ENCODE assay signal across 20 cellular contexts in the genomic region with DNA sequence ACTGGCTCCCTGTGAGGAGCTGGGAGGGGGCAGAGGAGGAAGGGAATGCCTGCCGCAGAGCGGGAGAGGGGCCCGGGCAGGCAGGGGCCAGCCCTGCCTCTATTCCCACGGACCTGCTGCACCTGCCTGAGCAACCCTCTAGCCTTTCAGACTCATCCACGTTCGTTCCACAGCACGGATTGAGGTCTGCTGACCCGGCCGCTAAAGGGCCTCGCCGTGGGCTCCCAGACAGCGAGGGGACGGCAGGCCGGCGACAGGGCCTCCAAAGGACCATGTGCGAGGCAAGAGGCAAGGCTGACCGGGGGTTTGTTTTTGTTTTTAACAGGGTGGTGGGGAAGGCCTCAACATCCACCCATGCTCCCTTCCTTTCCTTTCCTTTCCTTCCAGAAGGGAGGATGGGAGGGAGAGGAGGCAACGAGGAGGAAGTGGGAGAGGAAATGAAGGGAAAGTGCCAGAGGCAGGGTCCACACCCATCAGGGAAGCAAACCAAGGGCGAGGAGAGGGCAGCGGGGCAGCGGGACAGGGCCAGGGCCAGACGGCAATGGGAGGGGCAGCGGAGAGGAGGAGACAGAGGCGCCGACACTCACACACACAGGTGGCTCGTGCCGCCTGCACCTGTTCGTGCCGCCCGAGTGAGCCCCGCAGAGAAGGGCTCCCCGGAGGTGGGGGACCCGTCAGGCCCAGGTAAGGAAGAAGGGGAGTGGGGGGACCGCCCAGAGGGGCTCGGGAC. TPM values are rescaled to one million over a fixed set of nuclear protein-coding genes. Genes with fewer than 3 reads are reported as not detected.
A peak's percentile ranks its signal among the peaks of the same experiment; 100 is the strongest.
DNase-seq lines count a peak whose midpoint lies in the region; ATAC-seq, FAIRE-seq and TF ChIP-seq lines count a peak whose summit lies in the region.
"Had no signal": no experiment of that assay in that cellular context is flagged by ENCODE, and none has a peak within 500 bp of the region (broad histone marks: within the 10 kb centered on the region; RNA-seq: fewer than 3 reads in every experiment).

No MANE protein-coding gene starts in this region.

- ATAC-seq in GM18907 (IDR thresholded peaks at IDR 0.05; ENCODE audit: unreplicated experiment) = no peak

- peak overlapping the region; percentile 47 for H3K27ac ChIP-seq in OCI-LY7 (ENCODE audit: low read depth, low read length, poor library complexity, severe bottlenecking)
- H3K27ac ChIP-seq: thoracic aorta had no signal

- no peaks in the 10 kb centered on the region for H4K20me1 ChIP-seq in OCI-LY7 (ENCODE audit: insufficient read depth, low read length)

- H3K27me3 Mint-ChIP-seq in glutamatergic neuron (ENCODE audit: unreplicated experiment) = peaks cover 4% of the 10 kb centered on the region
- H3K27me3 Mint-ChIP-seq: activated naive CD4-positive, alpha-beta T cell treated with anti-CD3 and anti-CD28 coated beads, Interleukin-2, amount 10 ng/mL, durations not matched to agents 7 days and 5 days; CD4-positive, alpha-beta T cell had no signal

- no peak for TF ChIP-seq CTCF in OCI-LY7 (conservative IDR thresholded peaks at IDR 0.05; ENCODE audit: low read length)
- no peak for TF ChIP-seq CTCF in glutamatergic neuron (IDR thresholded peaks at IDR 0.05; ENCODE audit: partially characterized antibody, unreplicated experiment)
- no peak for TF ChIP-seq CTCF in D721Med (IDR thresholded peaks at IDR 0.05; ENCODE audit: insufficient read depth, missing control alignments)

- H3K9me3 ChIP-seq in OCI-LY7 (ENCODE audit: low read length) = no peaks in the 10 kb centered on the region
- H3K9me3 ChIP-seq: A549, thoracic aorta had no signal

- no peaks in the 10 kb centered on the region for H3K79me2 ChIP-seq in OCI-LY7 (ENCODE audit: insufficient read depth, low read depth, low read length)

- POLR2A ChIA-PET in OCI-LY7 (lab: Charles Lee) = no interaction called here

- H3K4me3 ChIP-seq in OCI-LY7 (ENCODE audit: low read depth, low read length, poor library complexity, severe bottlenecking) = peak overlapping the region; percentile 11
- H3K4me3 ChIP-seq: A549, thoracic aorta had no signal

- peaks cover 4% of the 10 kb centered on the region; the same call in 1 of the 2 replicates for H3K36me3 ChIP-seq in OCI-LY7 (ENCODE audit: insufficient read depth, low read length)
- H3K36me3 ChIP-seq: thoracic aorta had no signal

- peaks cover 4% of the 10 kb centered on the region for H3K9me3 Mint-ChIP-seq in glutamatergic neuron (ENCODE audit: unreplicated experiment)
- H3K9me3 Mint-ChIP-seq: activated naive CD4-positive, alpha-beta T cell treated with anti-CD3 and anti-CD28 coated beads, Interleukin-2, amount 10 ng/mL, durations not matched to agents 7 days and 5 days; CD4-positive, alpha-beta T cell; neural crest cell had no signal

- H3K4me3 Mint-ChIP-seq in glutamatergic neuron (ENCODE audit: unreplicated experiment) = no peak overlapping the region
- H3K4me3 Mint-ChIP-seq: activated naive CD4-positive, alpha-beta T cell treated with anti-CD3 and anti-CD28 coated beads, Interleukin-2, amount 10 ng/mL, durations not matched to agents 7 days and 5 days; CD4-positive, alpha-beta T cell; neural crest cell had no signal

- BruUV-seq in OCI-LY7 (replicated peaks; lab: Mats Ljungman, UMichigan) = no TSS peak

- DNase-seq in NCI-H187 (lab: John Stamatoyannopoulos, UW) (peak; percentile 33 to 41), NCI-H187 treated with DMSO at 0.1 percent for 48 hours (lab: John Stamatoyannopoulos, UW) (no peak), OCI-LY7 (ENCODE audit: low spot score) (peak; percentile 69), glutamatergic neuron (peak; percentile 18), D721Med (ENCODE audit: insufficient read length, low spot score) (no peak), NOMO-1 treated with dmso at 0.1 percent for 144 hours (lab: John Stamatoyannopoulos, UW; ENCODE audit: unreplicated experiment) (no peak), activated T-cell treated with anti-CD3 and anti-CD28 coated beads for 4 hours (no peak)
- DNase-seq: activated naive CD4-positive, alpha-beta T cell treated with anti-CD3 and anti-CD28 coated beads, Interleukin-2, amount 10 ng/mL, durations not matched to agents 7 days and 5 days; CD4-positive, alpha-beta T cell; EL; HCEC 1CT; NCI-H2227 treated with DMSO at 0.1 percent for 48 hours; NK-92 treated with Interleukin-12 subunit alpha and Interleukin-12 subunit beta, amount 100 ng/mL, for 24 hours; SW 1271 had no signal

- H2AFZ ChIP-seq in OCI-LY7 (ENCODE audit: low read length) = no peak overlapping the region

- H3K4me2 ChIP-seq in OCI-LY7 (ENCODE audit: low read length) = peak overlapping the region; percentile 53
- H3K4me2 ChIP-seq: A549 had no signal

- H3K27ac Mint-ChIP-seq in glutamatergic neuron (ENCODE audit: unreplicated experiment) = no peak overlapping the region
- H3K27ac Mint-ChIP-seq: activated naive CD4-positive, alpha-beta T cell treated with anti-CD3 and anti-CD28 coated beads, Interleukin-2, amount 10 ng/mL, durations not matched to agents 7 days and 5 days; CD4-positive, alpha-beta T cell had no signal

- peaks cover 61% of the 10 kb centered on the region for H3K4me1 ChIP-seq in OCI-LY7 (ENCODE audit: insufficient read depth, low read length, poor library complexity, severe bottlenecking)

- intact Hi-C loops in OCI-LY7 (cut with micrococcal nuclease; ENCODE audit: unreplicated experiment) = no loop called here

- H3K4me1 Mint-ChIP-seq in glutamatergic neuron (ENCODE audit: low read depth, unreplicated experiment) = peaks cover 5% of the 10 kb centered on the region
- H3K4me1 Mint-ChIP-seq: neural crest cell had no signal

- CTCF ChIA-PET in OCI-LY7 (lab: Charles Lee; ENCODE audit: unreplicated experiment) = interaction anchor here (1.2 kb wide), 1 partner anchor 9 kb away, joined by 3 read pairs; no protein-coding TSS in a partner anchor

- H3K36me3 Mint-ChIP-seq in glutamatergic neuron (ENCODE audit: unreplicated experiment) = peaks cover 3% of the 10 kb centered on the region
- H3K36me3 Mint-ChIP-seq: activated naive CD4-positive, alpha-beta T cell treated with anti-CD3 and anti-CD28 coated beads, Interleukin-2, amount 10 ng/mL, durations not matched to agents 7 days and 5 days had no signal

- no peak for FAIRE-seq in D721Med (lab: Jason Lieb, UNC)
- FAIRE-seq: A549, astrocyte, endometrium had no signal

- H3K9me2 ChIP-seq in OCI-LY7 (ENCODE audit: insufficient read depth, low read length) = no peaks in the 10 kb centered on the region

RNA-seq across cellular contexts. Expression of a gene that starts 7.5 kb away (rescaled TPM):
- 27.2 and 33.9 TPM in 2 replicates for total RNA-seq in OCI-LY7 (2014; rRNA removed; shearing (Covaris generic))
- total RNA-seq in OCI-LY7 (2022) (34.9 and 38.6 TPM in 2 replicates), glutamatergic neuron (ENCODE audit: unreplicated experiment) (67.1 TPM)

RNA-seq across cellular contexts. Expression of a gene that starts 21.1 kb away (rescaled TPM):
- 45.3 and 62.9 TPM in 2 replicates for total RNA-seq in OCI-LY7 (2014; rRNA removed; shearing (Covaris generic))
- total RNA-seq in OCI-LY7 (2022) = 31.6 and 34.9 TPM in 2 replicates
- 30.6 TPM for total RNA-seq in glutamatergic neuron (ENCODE audit: unreplicated experiment)

Comparison
In these comparisons a context has a peak if more than half of its experiments do, and no peak if none do; other contexts are left out.
1. DNase-seq: peak in NCI-H187 (2 of 2), OCI-LY7 (single experiment) and glutamatergic neuron (single experiment); none in NCI-H187 treated with DMSO at 0.1 percent for 48 hours (single experiment), D721Med (single experiment), NOMO-1 treated with dmso at 0.1 percent for 144 hours (single experiment) and activated T-cell treated with anti-CD3 and anti-CD28 coated beads for 4 hours (single experiment).